In the genomic region with DNA sequence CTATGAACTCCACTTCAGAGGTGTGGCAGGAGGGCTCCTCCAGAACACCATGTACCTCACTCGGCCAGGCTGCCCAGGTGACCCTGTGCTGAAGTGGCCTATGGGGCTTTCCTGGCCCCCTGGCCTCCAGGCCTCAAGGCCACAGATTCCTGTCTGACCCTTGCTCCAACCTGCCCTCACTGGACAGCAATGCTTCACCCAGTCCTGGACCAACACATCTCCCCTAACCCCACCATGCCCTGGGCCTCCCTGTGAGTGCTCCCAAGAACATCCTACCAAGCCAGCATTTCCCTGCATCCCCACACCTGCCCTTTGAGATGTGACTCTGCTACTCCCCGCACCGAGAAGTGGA, we compare ENCODE assay signal across 1 cellular context.
TF ChIP-seq lines count a peak whose summit lies in the region.

No MANE protein-coding gene starts in this region.

TF ChIP-seq in H1, 55 proteins besides CTCF, POLR2A, EP300 and RAD21:
- TF ChIP-seq KDM1A (IDR thresholded peaks at IDR 0.05; ENCODE audit: borderline replicate concordance, low read length) = no peak
- TF ChIP-seq NANOG (IDR thresholded peaks at IDR 0.05; ENCODE audit: insufficient read depth, low read depth, low read length, poor library complexity, severe bottlenecking) = no peak
- no peak for TF ChIP-seq BCL11A (IDR thresholded peaks at IDR 0.05; ENCODE audit: low read depth in 2 of 2, low read length in 2 of 2)
- TF ChIP-seq MAX (IDR thresholded peaks at IDR 0.05) = no peak
- TF ChIP-seq SP1 (IDR thresholded peaks at IDR 0.05; ENCODE audit: low read depth, low read length) = no peak
- no peak for TF ChIP-seq TAF1 (IDR thresholded peaks at IDR 0.05; ENCODE audit: low read depth, low read length)
- TF ChIP-seq EZH2 (IDR thresholded peaks at IDR 0.05; ENCODE audit: low read depth, low read length, severe bottlenecking) = no peak
- TF ChIP-seq, protein P1, sequence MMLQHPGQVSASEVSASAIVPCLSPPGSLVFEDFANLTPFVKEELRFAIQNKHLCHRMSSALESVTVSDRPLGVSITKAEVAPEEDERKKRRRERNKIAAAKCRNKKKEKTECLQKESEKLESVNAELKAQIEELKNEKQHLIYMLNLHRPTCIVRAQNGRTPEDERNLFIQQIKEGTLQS (IDR thresholded peaks at IDR 0.05; ENCODE audit: insufficient read depth, low read depth, low read length) = no peak
- TF ChIP-seq JUND (IDR thresholded peaks at IDR 0.05; ENCODE audit: low read length) = no peak
- TF ChIP-seq RFX5 (IDR thresholded peaks at IDR 0.05; ENCODE audit: borderline replicate concordance, low read depth, low read length) = no peak
- TF ChIP-seq CREB1 (IDR thresholded peaks at IDR 0.05) = no peak
- no peak for TF ChIP-seq TBP (IDR thresholded peaks at IDR 0.05; ENCODE audit: low read depth, low read length)
- no peak for TF ChIP-seq GABPA (IDR thresholded peaks at IDR 0.05; ENCODE audit: borderline replicate concordance, insufficient read depth, low read length)
- TF ChIP-seq PHF8 (conservative IDR thresholded peaks at IDR 0.05; ENCODE audit: low read depth, low read length) = no peak
- no peak for TF ChIP-seq CTBP2 (IDR thresholded peaks at IDR 0.05; ENCODE audit: borderline replicate concordance, insufficient read depth, insufficient read length, low read length)
- TF ChIP-seq ATF2 (IDR thresholded peaks at IDR 0.05; ENCODE audit: low read length) = no peak
- TF ChIP-seq SIN3A (conservative IDR thresholded peaks at IDR 0.05 in 1 of 2, IDR thresholded peaks at IDR 0.05 in 1 of 2; ENCODE audit: low read depth in 1 of 2, low read length in 2 of 2) = no peak
- TF ChIP-seq SAP30 (IDR thresholded peaks at IDR 0.05; ENCODE audit: insufficient read depth, insufficient replicate concordance, low read length) = no peak
- TF ChIP-seq, protein P2, sequence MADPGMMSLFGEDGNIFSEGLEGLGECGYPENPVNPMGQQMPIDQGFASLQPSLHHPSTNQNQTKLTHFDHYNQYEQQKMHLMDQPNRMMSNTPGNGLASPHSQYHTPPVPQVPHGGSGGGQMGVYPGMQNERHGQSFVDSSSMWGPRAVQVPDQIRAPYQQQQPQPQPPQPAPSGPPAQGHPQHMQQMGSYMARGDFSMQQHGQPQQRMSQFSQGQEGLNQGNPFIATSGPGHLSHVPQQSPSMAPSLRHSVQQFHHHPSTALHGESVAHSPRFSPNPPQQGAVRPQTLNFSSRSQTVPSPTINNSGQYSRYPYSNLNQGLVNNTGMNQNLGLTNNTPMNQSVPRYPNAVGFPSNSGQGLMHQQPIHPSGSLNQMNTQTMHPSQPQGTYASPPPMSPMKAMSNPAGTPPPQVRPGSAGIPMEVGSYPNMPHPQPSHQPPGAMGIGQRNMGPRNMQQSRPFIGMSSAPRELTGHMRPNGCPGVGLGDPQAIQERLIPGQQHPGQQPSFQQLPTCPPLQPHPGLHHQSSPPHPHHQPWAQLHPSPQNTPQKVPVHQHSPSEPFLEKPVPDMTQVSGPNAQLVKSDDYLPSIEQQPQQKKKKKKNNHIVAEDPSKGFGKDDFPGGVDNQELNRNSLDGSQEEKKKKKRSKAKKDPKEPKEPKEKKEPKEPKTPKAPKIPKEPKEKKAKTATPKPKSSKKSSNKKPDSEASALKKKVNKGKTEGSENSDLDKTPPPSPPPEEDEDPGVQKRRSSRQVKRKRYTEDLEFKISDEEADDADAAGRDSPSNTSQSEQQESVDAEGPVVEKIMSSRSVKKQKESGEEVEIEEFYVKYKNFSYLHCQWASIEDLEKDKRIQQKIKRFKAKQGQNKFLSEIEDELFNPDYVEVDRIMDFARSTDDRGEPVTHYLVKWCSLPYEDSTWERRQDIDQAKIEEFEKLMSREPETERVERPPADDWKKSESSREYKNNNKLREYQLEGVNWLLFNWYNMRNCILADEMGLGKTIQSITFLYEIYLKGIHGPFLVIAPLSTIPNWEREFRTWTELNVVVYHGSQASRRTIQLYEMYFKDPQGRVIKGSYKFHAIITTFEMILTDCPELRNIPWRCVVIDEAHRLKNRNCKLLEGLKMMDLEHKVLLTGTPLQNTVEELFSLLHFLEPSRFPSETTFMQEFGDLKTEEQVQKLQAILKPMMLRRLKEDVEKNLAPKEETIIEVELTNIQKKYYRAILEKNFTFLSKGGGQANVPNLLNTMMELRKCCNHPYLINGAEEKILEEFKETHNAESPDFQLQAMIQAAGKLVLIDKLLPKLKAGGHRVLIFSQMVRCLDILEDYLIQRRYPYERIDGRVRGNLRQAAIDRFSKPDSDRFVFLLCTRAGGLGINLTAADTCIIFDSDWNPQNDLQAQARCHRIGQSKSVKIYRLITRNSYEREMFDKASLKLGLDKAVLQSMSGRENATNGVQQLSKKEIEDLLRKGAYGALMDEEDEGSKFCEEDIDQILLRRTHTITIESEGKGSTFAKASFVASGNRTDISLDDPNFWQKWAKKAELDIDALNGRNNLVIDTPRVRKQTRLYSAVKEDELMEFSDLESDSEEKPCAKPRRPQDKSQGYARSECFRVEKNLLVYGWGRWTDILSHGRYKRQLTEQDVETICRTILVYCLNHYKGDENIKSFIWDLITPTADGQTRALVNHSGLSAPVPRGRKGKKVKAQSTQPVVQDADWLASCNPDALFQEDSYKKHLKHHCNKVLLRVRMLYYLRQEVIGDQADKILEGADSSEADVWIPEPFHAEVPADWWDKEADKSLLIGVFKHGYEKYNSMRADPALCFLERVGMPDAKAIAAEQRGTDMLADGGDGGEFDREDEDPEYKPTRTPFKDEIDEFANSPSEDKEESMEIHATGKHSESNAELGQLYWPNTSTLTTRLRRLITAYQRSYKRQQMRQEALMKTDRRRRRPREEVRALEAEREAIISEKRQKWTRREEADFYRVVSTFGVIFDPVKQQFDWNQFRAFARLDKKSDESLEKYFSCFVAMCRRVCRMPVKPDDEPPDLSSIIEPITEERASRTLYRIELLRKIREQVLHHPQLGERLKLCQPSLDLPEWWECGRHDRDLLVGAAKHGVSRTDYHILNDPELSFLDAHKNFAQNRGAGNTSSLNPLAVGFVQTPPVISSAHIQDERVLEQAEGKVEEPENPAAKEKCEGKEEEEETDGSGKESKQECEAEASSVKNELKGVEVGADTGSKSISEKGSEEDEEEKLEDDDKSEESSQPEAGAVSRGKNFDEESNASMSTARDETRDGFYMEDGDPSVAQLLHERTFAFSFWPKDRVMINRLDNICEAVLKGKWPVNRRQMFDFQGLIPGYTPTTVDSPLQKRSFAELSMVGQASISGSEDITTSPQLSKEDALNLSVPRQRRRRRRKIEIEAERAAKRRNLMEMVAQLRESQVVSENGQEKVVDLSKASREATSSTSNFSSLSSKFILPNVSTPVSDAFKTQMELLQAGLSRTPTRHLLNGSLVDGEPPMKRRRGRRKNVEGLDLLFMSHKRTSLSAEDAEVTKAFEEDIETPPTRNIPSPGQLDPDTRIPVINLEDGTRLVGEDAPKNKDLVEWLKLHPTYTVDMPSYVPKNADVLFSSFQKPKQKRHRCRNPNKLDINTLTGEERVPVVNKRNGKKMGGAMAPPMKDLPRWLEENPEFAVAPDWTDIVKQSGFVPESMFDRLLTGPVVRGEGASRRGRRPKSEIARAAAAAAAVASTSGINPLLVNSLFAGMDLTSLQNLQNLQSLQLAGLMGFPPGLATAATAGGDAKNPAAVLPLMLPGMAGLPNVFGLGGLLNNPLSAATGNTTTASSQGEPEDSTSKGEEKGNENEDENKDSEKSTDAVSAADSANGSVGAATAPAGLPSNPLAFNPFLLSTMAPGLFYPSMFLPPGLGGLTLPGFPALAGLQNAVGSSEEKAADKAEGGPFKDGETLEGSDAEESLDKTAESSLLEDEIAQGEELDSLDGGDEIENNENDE (IDR thresholded peaks at IDR 0.05; ENCODE audit: insufficient replicate concordance, low read length) = no peak
- no peak for TF ChIP-seq SP4 (IDR thresholded peaks at IDR 0.05; ENCODE audit: low read length)
